Comparison of ENCODE assay signal across 8 cellular contexts in the genomic region with DNA sequence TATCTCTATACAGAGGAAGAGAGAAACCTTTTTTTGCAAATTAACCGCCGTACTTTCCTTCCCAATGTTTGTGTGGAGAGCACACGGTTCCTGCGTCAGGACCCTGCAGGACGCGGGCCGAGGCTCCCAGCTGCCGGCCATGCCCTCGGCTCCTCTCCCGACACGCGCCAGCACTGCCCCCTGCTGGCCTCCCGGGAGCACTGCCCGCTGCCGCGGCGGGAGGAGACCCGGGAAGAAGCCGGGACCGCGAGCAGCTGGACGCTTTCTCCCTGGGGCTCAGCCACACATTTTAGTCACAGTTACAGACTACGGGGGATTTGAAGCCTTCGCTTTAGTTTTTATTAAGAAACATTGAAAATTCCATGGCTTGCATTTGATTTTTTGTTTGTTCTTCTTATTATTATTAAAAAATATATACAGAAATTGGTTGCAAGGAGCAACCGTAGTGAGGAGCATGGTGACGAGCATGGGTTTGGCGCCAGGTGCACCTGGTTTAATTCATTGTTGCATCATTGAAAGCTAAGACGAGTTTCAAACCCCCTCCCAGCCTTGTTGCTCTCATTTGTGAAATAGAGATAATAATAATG.
A peak's percentile ranks its signal among the peaks of the same experiment; 100 is the strongest.
DNase-seq lines count a peak whose midpoint lies in the region; ATAC-seq and TF ChIP-seq lines count a peak whose summit lies in the region.

No MANE protein-coding gene starts in this region.

- ATAC-seq in GM21423 (IDR thresholded peaks at IDR 0.05; ENCODE audit: unreplicated experiment) (peak; percentile 90), Right ventricle myocardium superior (ENCODE audit: poor library complexity) (peak; percentile 94), HG03460 (IDR thresholded peaks at IDR 0.05; ENCODE audit: unreplicated experiment) (no peak)

- DNase-seq in DMS153 (lab: John Stamatoyannopoulos, UW), result peak; percentile 48
- DNase-seq in HuH-7.5 (ENCODE audit: low spot score), result peak; percentile 41
- DNase-seq in activated gamma-delta T cell treated with Interleukin-2 at 50 U/mL for 16 hours, result peak; percentile 43
- DNase-seq in Right ventricle myocardium superior, result peak; percentile 85
- DNase-seq in posterior vena cava (ENCODE audit: low spot score), result peak; percentile 93

- intact Hi-C loops in Right ventricle myocardium superior (cut with DNase I), result no loop called here
- intact Hi-C loops in posterior vena cava (cut with DNase I), result no loop called here

TF ChIP-seq in PFSK-1, 5 proteins besides CTCF, POLR2A, EP300 and RAD21:
- TF ChIP-seq TAF1 (IDR thresholded peaks at IDR 0.05; ENCODE audit: borderline replicate concordance, insufficient read depth, low read length) (no peak), FOXP2 (optimal IDR thresholded peaks at IDR 0.05; ENCODE audit: borderline replicate concordance, extremely low read depth, extremely low read length, insufficient read depth) (peak; percentile 32)

Comparison
In these comparisons a context has a peak if more than half of its experiments do, and no peak if none do; other contexts are left out.
1. DNase-seq: peak in every context shown above with its lines; median percentile 93 in posterior vena cava; 85 in Right ventricle myocardium superior; 48 in DMS153; 43 in activated gamma-delta T cell treated with Interleukin-2 at 50 U/mL for 16 hours; 41 in HuH-7.5.